In the genomic region with DNA sequence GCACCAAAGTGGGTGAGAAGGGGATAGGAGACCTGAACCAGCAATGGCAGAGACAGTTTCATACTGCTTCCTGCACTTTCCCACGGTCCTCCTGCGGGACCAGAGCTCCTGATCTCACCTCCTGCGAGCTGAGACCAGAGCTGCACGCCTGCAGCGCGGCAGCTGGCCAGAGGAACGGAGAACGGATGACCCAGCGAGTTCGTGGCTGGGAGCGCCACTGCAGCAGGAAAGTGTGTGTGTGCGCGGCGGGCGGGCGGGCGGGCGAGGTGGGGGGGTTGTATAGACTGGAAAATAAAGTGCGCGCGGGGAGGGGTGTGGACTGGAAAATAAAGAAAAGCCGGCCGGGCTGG, we compare ENCODE assay signal across 9 cellular contexts. TPM values are rescaled to one million over a fixed set of nuclear protein-coding genes. Genes with fewer than 3 reads are reported as not detected.
DNase-seq lines count a peak whose midpoint lies in the region; ATAC-seq and TF ChIP-seq lines count a peak whose summit lies in the region.
"Had no signal": no experiment of that assay in that cellular context is flagged by ENCODE, and none has a peak within 500 bp of the region (broad histone marks: within the 10 kb centered on the region; RNA-seq: fewer than 3 reads in every experiment).

No MANE protein-coding gene starts in this region.

- no peak overlapping the region for H3K4me3 ChIP-seq in CD8-positive, alpha-beta T cell (ENCODE audit: low read depth, low read length)
- peak overlapping the region; percentile 65 for H3K4me3 ChIP-seq in HUES6 (ENCODE audit: low read depth, low read length)
- H3K4me3 ChIP-seq in esophagus squamous epithelium, result peak overlapping the region; percentile 5 to 53 (median 32)

- POLR2A ChIA-PET in CD8-positive, alpha-beta T cell (lab: Charles Lee), result no interaction called here

- peaks cover 16% of the 10 kb centered on the region for H3K27me3 Mint-ChIP-seq in CD8-positive, alpha-beta T cell (ENCODE audit: low read depth)
- H3K27me3 Mint-ChIP-seq in neural crest cell (ENCODE audit: low read depth), result peaks cover 41% of the 10 kb centered on the region

- H3K27me3 ChIP-seq in CD8-positive, alpha-beta T cell (ENCODE audit: insufficient read depth, low read length), result no peaks in the 10 kb centered on the region
- H3K27me3 ChIP-seq in HUES6 (ENCODE audit: control insufficient read depth, insufficient read depth, low read length) (peaks cover 47% of the 10 kb centered on the region), esophagus squamous epithelium (peaks cover 0 to 18% (median 0%) of the 10 kb centered on the region in 4 donors)

- no peak for TF ChIP-seq CTCF in CD8-positive, alpha-beta T cell (IDR thresholded peaks at IDR 0.05)
- no peak for TF ChIP-seq CTCF in esophagus squamous epithelium (IDR thresholded peaks at IDR 0.05)
- no peak for TF ChIP-seq CTCF in neural crest cell (conservative IDR thresholded peaks at IDR 0.05)

- H3K9me3 ChIP-seq in CD8-positive, alpha-beta T cell (ENCODE audit: low read length), result no peaks in the 10 kb centered on the region
- H3K9me3 ChIP-seq in HUES6 (ENCODE audit: control insufficient read depth, insufficient read depth, low read depth, low read length), result no peaks in the 10 kb centered on the region
- no peaks in the 10 kb centered on the region for H3K9me3 ChIP-seq in esophagus squamous epithelium

- H3K9me3 Mint-ChIP-seq in CD8-positive, alpha-beta T cell, result peaks cover 3% of the 10 kb centered on the region
- H3K9me3 Mint-ChIP-seq in neural crest cell, result no peaks in the 10 kb centered on the region

- 0 to 50% methylated on average over 3 to 7 of the region's 23 CpGs for WGBS in esophagus squamous epithelium, 2 donors

- H3K27ac ChIP-seq in CD8-positive, alpha-beta T cell (ENCODE audit: low read depth, low read length), result no peak overlapping the region
- H3K27ac ChIP-seq in HUES6 (ENCODE audit: low read depth, low read length) (no peak overlapping the region), esophagus squamous epithelium (no peak overlapping the region)

- H3K4me1 Mint-ChIP-seq in CD8-positive, alpha-beta T cell (ENCODE audit: low read depth), result peaks cover 5% of the 10 kb centered on the region
- no peaks in the 10 kb centered on the region for H3K4me1 Mint-ChIP-seq in neural crest cell

- CTCF ChIA-PET in CD8-positive, alpha-beta T cell (lab: Charles Lee), result no interaction called here

- H3K36me3 ChIP-seq in CD8-positive, alpha-beta T cell (ENCODE audit: insufficient read depth, low read length), result no peaks in the 10 kb centered on the region
- no peaks in the 10 kb centered on the region for H3K36me3 ChIP-seq in HUES6 (ENCODE audit: control insufficient read depth, insufficient read depth, low read length)
- H3K36me3 ChIP-seq in esophagus squamous epithelium, result no peaks in the 10 kb centered on the region

- no peak for ATAC-seq in CD8-positive, alpha-beta T cell

- no peaks in the 10 kb centered on the region for H3K36me3 Mint-ChIP-seq in CD8-positive, alpha-beta T cell
- H3K36me3 Mint-ChIP-seq in neural crest cell (ENCODE audit: low read depth), result no peaks in the 10 kb centered on the region

- peak overlapping the region; percentile 29 for H3K4me3 Mint-ChIP-seq in CD8-positive, alpha-beta T cell
- H3K4me3 Mint-ChIP-seq in neural crest cell, result peak overlapping the region; percentile 80

- H3K9ac ChIP-seq in HUES6 (ENCODE audit: low read length), result no peak overlapping the region

- no peaks in the 10 kb centered on the region for H3K4me1 ChIP-seq in CD8-positive, alpha-beta T cell (ENCODE audit: insufficient read depth, low read length)
- peaks cover 7% of the 10 kb centered on the region for H3K4me1 ChIP-seq in HUES6 (ENCODE audit: control insufficient read depth, insufficient read depth, low read length)
- peaks cover 0 to 16% (median 3%) of the 10 kb centered on the region in 3 donors for H3K4me1 ChIP-seq in esophagus squamous epithelium

- DNase-seq in CD8-positive, alpha-beta T cell, result no peak
- DNase-seq in esophagus squamous epithelium (lab: John Stamatoyannopoulos, UW) (no peak), neural crest cell (ENCODE audit: low read depth, low spot score) (no peak), SHP77 treated with DMSO at 0.1 percent for 48 hours (lab: John Stamatoyannopoulos, UW) (no peak), ureter (ENCODE audit: low spot score) (no peak), AML-193 (lab: John Stamatoyannopoulos, UW) (no peak), NCI-H510A treated with DMSO at 0.1 percent for 48 hours (lab: John Stamatoyannopoulos, UW) (no peak)

- H3K27ac Mint-ChIP-seq in CD8-positive, alpha-beta T cell, result no peak overlapping the region
- no peak overlapping the region for H3K27ac Mint-ChIP-seq in neural crest cell (ENCODE audit: unreplicated experiment)

- intact Hi-C loops in CD8-positive, alpha-beta T cell (cut with DNase I, micrococcal nuclease), result no loop called here
- intact Hi-C loops in esophagus squamous epithelium (cut with DNase I), result no loop called here

- no peak for TF ChIP-seq POLR2A in esophagus squamous epithelium (IDR thresholded peaks at IDR 0.05)

RNA-seq across cellular contexts. Expression of a gene that starts 16.5 kb away (rescaled TPM):
- total RNA-seq in CD8-positive, alpha-beta T cell, result under 1 TPM; 0.54 to 0.61 TPM
- total RNA-seq in esophagus squamous epithelium (under 1 TPM in 1 of 4 donors, not detected in 3; 0.15 TPM), neural crest cell (0.23 and 0.34 TPM in 2 replicates), ureter (0.68 TPM)
- total RNA-seq: subcutaneous adipose tissue had no signal
